Comparison of ENCODE assay signal across 15 cellular contexts in genomic region chr15:32898414-32898813, GRCh38.
"Had no signal": no experiment of that assay in that cellular context is flagged by ENCODE, and none has a peak within 500 bp of the region (broad histone marks: within the 10 kb centered on the region; RNA-seq: fewer than 3 reads in every experiment).

No MANE protein-coding gene starts in this region.

- H3K27me3 ChIP-seq: cardiac muscle cell, ovary, sigmoid colon, transverse colon had no signal

- H3K4me3 ChIP-seq: cardiac muscle cell, left ventricle myocardium inferior, ovary, sigmoid colon, transverse colon had no signal

- H3K4me1 Mint-ChIP-seq: activated CD4-positive, alpha-beta T cell treated with anti-CD3 and anti-CD28 coated beads for 36 hours had no signal

- DNase-seq: activated CD4-positive, alpha-beta T cell treated with anti-CD3 and anti-CD28 coated beads for 36 hours; activated naive CD4-positive, alpha-beta T cell treated with anti-CD3 and anti-CD28 coated beads for 36 hours; foreskin melanocyte; kidney; left ventricle myocardium inferior; mesenchymal stem cell; nephron progenitor cell; ovary; sigmoid colon; stimulated activated CD4-positive, alpha-beta T cell treated with anti-CD3 and anti-CD28 coated beads, Interleukin-2, amount 100 ng/mL, for 24 hours; stimulated activated naive B cell treated with anti-CD40 and anti-IgM and Interleukin-4, amounts not matched to agents 10 μg/mL and 1 μg/mL and 100 μg/mL, for 72 hours had no signal

- FAIRE-seq: colon, endothelial cell of umbilical vein, kidney had no signal

- H3K36me3 ChIP-seq: cardiac muscle cell, left ventricle myocardium inferior, ovary, sigmoid colon had no signal

- H3K9me3 ChIP-seq: left ventricle myocardium inferior, ovary, sigmoid colon, transverse colon had no signal

- H3K27ac Mint-ChIP-seq: activated CD4-positive, alpha-beta T cell treated with anti-CD3 and anti-CD28 coated beads for 36 hours; activated naive CD4-positive, alpha-beta T cell treated with anti-CD3 and anti-CD28 coated beads for 36 hours; stimulated activated naive B cell treated with anti-CD40 and anti-IgM and Interleukin-4, amounts not matched to agents 10 μg/mL and 1 μg/mL and 100 μg/mL, for 72 hours had no signal

- H3K4me1 ChIP-seq: left ventricle myocardium inferior, sigmoid colon had no signal

- H3K4me3 Mint-ChIP-seq: activated CD4-positive, alpha-beta T cell treated with anti-CD3 and anti-CD28 coated beads for 36 hours; activated naive CD4-positive, alpha-beta T cell treated with anti-CD3 and anti-CD28 coated beads for 36 hours; stimulated activated naive B cell treated with anti-CD40 and anti-IgM and Interleukin-4, amounts not matched to agents 10 μg/mL and 1 μg/mL and 100 μg/mL, for 72 hours had no signal

- H3K27ac ChIP-seq: cardiac muscle cell, left ventricle myocardium inferior, ovary, sigmoid colon, transverse colon had no signal

- H3K9me3 Mint-ChIP-seq: activated naive CD4-positive, alpha-beta T cell treated with anti-CD3 and anti-CD28 coated beads for 36 hours; stimulated activated naive B cell treated with anti-CD40 and anti-IgM and Interleukin-4, amounts not matched to agents 10 μg/mL and 1 μg/mL and 100 μg/mL, for 72 hours had no signal

- ATAC-seq: activated CD4-positive, alpha-beta T cell treated with anti-CD3 and anti-CD28 coated beads for 36 hours had no signal

- H3K36me3 Mint-ChIP-seq: stimulated activated naive B cell treated with anti-CD40 and anti-IgM and Interleukin-4, amounts not matched to agents 10 μg/mL and 1 μg/mL and 100 μg/mL, for 72 hours had no signal
